In the genomic region with DNA sequence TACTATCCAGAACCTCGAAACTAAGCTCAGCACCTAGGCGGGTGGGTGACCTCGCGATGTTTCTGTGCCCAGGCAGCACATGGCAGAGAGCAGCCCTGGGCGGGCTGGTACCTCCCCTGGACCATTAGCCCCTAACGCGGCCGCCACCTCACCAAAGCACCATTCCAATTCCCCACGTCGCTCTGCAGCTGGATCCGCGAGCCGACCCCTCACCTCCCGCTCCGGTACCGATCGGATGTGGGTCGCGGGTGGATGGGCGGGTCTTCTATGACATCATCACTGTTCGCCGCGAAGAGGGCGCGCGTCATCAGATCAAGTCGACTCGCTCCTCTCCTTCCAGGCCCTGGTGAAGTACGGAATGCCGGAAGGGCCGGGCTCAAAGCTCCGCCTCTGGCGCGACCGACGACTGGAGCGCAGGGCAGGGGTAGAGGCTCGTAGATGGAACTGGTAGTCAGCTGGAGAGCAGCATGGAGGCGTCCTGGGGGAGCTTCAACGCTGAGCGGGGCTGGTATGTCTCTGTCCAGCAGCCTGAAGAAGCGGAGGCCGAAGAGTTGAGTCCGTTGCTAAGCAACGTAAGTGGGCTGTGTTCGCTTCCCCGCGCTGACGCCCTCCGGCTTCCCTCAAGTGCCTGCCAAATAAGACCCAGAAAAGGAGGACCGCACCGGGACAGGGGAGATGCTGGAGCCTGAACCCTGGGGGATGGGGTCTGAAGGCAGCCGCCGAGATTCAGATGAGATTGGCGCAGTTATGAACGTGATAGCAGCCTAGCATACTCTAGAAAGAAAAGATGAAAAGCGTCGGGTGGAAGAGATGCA, we compare ENCODE assay signal across 8 cellular contexts. TPM values are rescaled to one million over a fixed set of nuclear protein-coding genes. Genes with fewer than 3 reads are reported as not detected.
DNase-seq lines count a peak whose midpoint lies in the region; ATAC-seq, FAIRE-seq and TF ChIP-seq lines count a peak whose summit lies in the region.

A gene (plus strand): TSS at position 435 of the 815 bp plus-strand sequence. CDS start 33 bp downstream, at position 468.
A gene with protein sequence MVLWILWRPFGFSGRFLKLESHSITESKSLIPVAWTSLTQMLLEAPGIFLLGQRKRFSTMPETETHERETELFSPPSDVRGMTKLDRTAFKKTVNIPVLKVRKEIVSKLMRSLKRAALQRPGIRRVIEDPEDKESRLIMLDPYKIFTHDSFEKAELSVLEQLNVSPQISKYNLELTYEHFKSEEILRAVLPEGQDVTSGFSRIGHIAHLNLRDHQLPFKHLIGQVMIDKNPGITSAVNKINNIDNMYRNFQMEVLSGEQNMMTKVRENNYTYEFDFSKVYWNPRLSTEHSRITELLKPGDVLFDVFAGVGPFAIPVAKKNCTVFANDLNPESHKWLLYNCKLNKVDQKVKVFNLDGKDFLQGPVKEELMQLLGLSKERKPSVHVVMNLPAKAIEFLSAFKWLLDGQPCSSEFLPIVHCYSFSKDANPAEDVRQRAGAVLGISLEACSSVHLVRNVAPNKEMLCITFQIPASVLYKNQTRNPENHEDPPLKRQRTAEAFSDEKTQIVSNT (minus strand): TSS at position 269 of the 815 bp plus-strand sequence. CDS start 106 bp downstream, at position 163.

- peak; percentile 50 for FAIRE-seq in H54 (lab: Jason Lieb, UNC)

- peaks cover 28% of the 10 kb centered on the region for H3K4me1 Mint-ChIP-seq in activated T-helper 2 cell treated with anti-CD3 and anti-CD28 coated beads, Interferon-gamma antibody, Interleukin-2, Interleukin-4, amounts not matched to agents 10 μg/mL and 5 μg/mL and 100 μg/mL, durations not matched to agents 14 hours and 24 hours and 36 hours (ENCODE audit: low read depth)
- H3K4me1 Mint-ChIP-seq in natural killer cell, result peaks cover 0 to 5% of the 10 kb centered on the region in 2 donors

- no peak within 1 kb of the TSS for H3K27ac Mint-ChIP-seq in activated T-helper 2 cell treated with anti-CD3 and anti-CD28 coated beads, Interferon-gamma antibody, Interleukin-2, Interleukin-4, amounts not matched to agents 10 μg/mL and 5 μg/mL and 100 μg/mL, durations not matched to agents 14 hours and 24 hours and 36 hours
- no peak within 1 kb of the TSS for H3K27ac Mint-ChIP-seq in natural killer cell

- no peak within 1 kb of the TSS for H3K4me3 Mint-ChIP-seq in activated T-helper 2 cell treated with anti-CD3 and anti-CD28 coated beads, Interferon-gamma antibody, Interleukin-2, Interleukin-4, amounts not matched to agents 10 μg/mL and 5 μg/mL and 100 μg/mL, durations not matched to agents 14 hours and 24 hours and 36 hours (ENCODE audit: low read depth)
- H3K4me3 Mint-ChIP-seq in natural killer cell, result no peak within 1 kb of the TSS

- H3K9me3 Mint-ChIP-seq in activated T-helper 2 cell treated with anti-CD3 and anti-CD28 coated beads, Interferon-gamma antibody, Interleukin-2, Interleukin-4, amounts not matched to agents 10 μg/mL and 5 μg/mL and 100 μg/mL, durations not matched to agents 14 hours and 24 hours and 36 hours, result no peaks in the 10 kb centered on the region
- H3K9me3 Mint-ChIP-seq in natural killer cell, result no peaks in the 10 kb centered on the region

- TF ChIP-seq CTCF in fibroblast of the aortic adventitia (IDR thresholded peaks at IDR 0.05; ENCODE audit: insufficient read depth, low read length) (no peak), natural killer cell (IDR thresholded peaks at IDR 0.05) (no peak)

- DNase-seq in ELR (ENCODE audit: low read depth), result peak; percentile 98
- DNase-seq in H54 (ENCODE audit: insufficient read length, low spot score), result peak; percentile 65
- DNase-seq in LoVo (ENCODE audit: low spot score), result peak; percentile 93
- DNase-seq in RPMI8226, result peak; percentile 84
- peak; percentile 88 for DNase-seq in activated T-helper 2 cell treated with anti-CD3 and anti-CD28 coated beads, Interferon-gamma antibody, Interleukin-2, Interleukin-4, amounts not matched to agents 10 μg/mL and 5 μg/mL and 100 μg/mL, durations not matched to agents 14 hours and 24 hours and 36 hours (ENCODE audit: low spot score)
- peak; percentile 96 for DNase-seq in fibroblast of the aortic adventitia (ENCODE audit: low read depth)
- peak; percentile 90 for DNase-seq in natural killer cell
- peak; percentile 82 to 95 (median 89) for DNase-seq in stimulated activated naive CD4-positive, alpha-beta T cell (lab: John Stamatoyannopoulos, UW)

- TF ChIP-seq POLR2A in H54 (IDR thresholded peaks at IDR 0.05; ENCODE audit: low read depth, low read length), result peak; percentile 48; the same call in 1 of the 2 replicates

- ATAC-seq in natural killer cell, result peak; percentile 82 to 90 (median 89)

- H3K4me3 ChIP-seq in fibroblast of the aortic adventitia (ENCODE audit: low read depth, low read length), result peak within 1 kb of the TSS; percentile 87

- H3K36me3 Mint-ChIP-seq in activated T-helper 2 cell treated with anti-CD3 and anti-CD28 coated beads, Interferon-gamma antibody, Interleukin-2, Interleukin-4, amounts not matched to agents 10 μg/mL and 5 μg/mL and 100 μg/mL, durations not matched to agents 14 hours and 24 hours and 36 hours (ENCODE audit: low read depth), result peaks cover 28% of the 10 kb centered on the region
- H3K36me3 Mint-ChIP-seq in natural killer cell, result no peaks in the 10 kb centered on the region

- no peaks in the 10 kb centered on the region for H3K27me3 Mint-ChIP-seq in activated T-helper 2 cell treated with anti-CD3 and anti-CD28 coated beads, Interferon-gamma antibody, Interleukin-2, Interleukin-4, amounts not matched to agents 10 μg/mL and 5 μg/mL and 100 μg/mL, durations not matched to agents 14 hours and 24 hours and 36 hours (ENCODE audit: low read depth)
- no peaks in the 10 kb centered on the region for H3K27me3 Mint-ChIP-seq in natural killer cell (ENCODE audit: low read depth in 2 of 2)

- intact Hi-C loops in activated T-helper 2 cell treated with anti-CD3 and anti-CD28 coated beads, Interferon-gamma antibody, Interleukin-2, Interleukin-4, amounts not matched to agents 10 μg/mL and 5 μg/mL and 100 μg/mL, durations not matched to agents 14 hours and 24 hours and 36 hours (cut with micrococcal nuclease), result loop anchor here (1.0 to 5.0 kb wide), 3 partner anchors 196 to 258 kb away; no protein-coding TSS in a partner anchor
- intact Hi-C loops in natural killer cell (cut with micrococcal nuclease), result loop anchor here (1.0 to 5.0 kb wide), 3 partner anchors 43 to 249 kb away; a partner anchor contains a TSS

RNA-seq across cellular contexts. Expression of the first gene that starts in this region (rescaled TPM):
- 4.6 and 5.2 TPM in 2 replicates for total RNA-seq in activated T-helper 2 cell treated with anti-CD3 and anti-CD28 coated beads, Interferon-gamma antibody, Interleukin-2, Interleukin-4, amounts not matched to agents 10 μg/mL and 5 μg/mL and 100 μg/mL, durations not matched to agents 14 hours and 24 hours and 36 hours
- total RNA-seq in fibroblast of the aortic adventitia (ENCODE audit: low replicate concordance) (74.9 and 225 TPM in 2 replicates), natural killer cell (10 to 100 TPM in 1 of 3 donors, 1 to 10 TPM in 2; 7.1 to 11.0 (median 8.8) TPM)

RNA-seq across cellular contexts. Expression of the second gene that starts in this region (rescaled TPM):
- total RNA-seq in activated T-helper 2 cell treated with anti-CD3 and anti-CD28 coated beads, Interferon-gamma antibody, Interleukin-2, Interleukin-4, amounts not matched to agents 10 μg/mL and 5 μg/mL and 100 μg/mL, durations not matched to agents 14 hours and 24 hours and 36 hours, result 14.1 and 15.5 TPM in 2 replicates
- total RNA-seq in fibroblast of the aortic adventitia (ENCODE audit: low replicate concordance) (18.6 and 23.9 TPM in 2 replicates), natural killer cell (1 to 10 TPM; 1.7 to 2.6 (median 1.9) TPM)

Comparison
In these comparisons a context has a peak if more than half of its experiments do, and no peak if none do; other contexts are left out.
1. Peak in every context shown above with its lines: DNase-seq, ATAC-seq and H3K4me3 ChIP-seq.